Comparison of ENCODE assay signal across 13 cellular contexts in the genomic region with DNA sequence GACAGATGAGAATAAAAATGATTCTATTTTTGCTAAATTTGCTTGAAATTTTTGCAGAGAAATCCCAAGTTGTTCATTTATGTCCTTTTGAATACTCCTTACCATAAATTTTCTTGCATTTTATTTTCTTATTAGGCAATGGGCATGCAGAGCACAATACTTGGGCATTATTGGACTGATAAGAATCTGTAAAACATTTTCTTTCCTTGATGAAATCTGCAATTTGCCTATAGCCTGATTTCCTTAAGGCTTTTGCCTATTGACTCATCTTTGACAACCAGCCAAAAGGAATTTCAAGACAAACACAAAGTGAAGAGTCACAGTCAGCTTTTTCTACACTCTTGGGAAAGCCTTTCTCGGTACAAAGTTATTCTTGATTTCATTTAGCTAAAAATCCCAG. TPM values are rescaled to one million over a fixed set of nuclear protein-coding genes. Genes with fewer than 3 reads are reported as not detected.
DNase-seq lines count a peak whose midpoint lies in the region; ATAC-seq and TF ChIP-seq lines count a peak whose summit lies in the region.
"Had no signal": no experiment of that assay in that cellular context is flagged by ENCODE, and none has a peak within 500 bp of the region (broad histone marks: within the 10 kb centered on the region; RNA-seq: fewer than 3 reads in every experiment).

No MANE protein-coding gene starts in this region.

- DNase-seq in COLO829 (ENCODE audit: low spot score) (peak; percentile 62), NCI-H460 (ENCODE audit: extremely low read depth, low read depth) (peak; percentile 41), dedifferentiated amniotic fluid mesenchymal stem cell (ENCODE audit: extremely low spot score) (peak; percentile 88), osteoblast (ENCODE audit: insufficient read length, low spot score, missing footprints) (peak; percentile 87), NCI-H2107 (lab: John Stamatoyannopoulos, UW) (no peak), putamen (ENCODE audit: low spot score) (no peak)
- DNase-seq in activated CD4-positive, CD25-positive, alpha-beta regulatory T cell treated with anti-CD3 and anti-CD28 coated beads, Interleukin-2, amount 50 U/mL, for 72 hours, result no peak
- DNase-seq: activated CD4-positive, alpha-beta T cell treated with anti-CD3 and anti-CD28 coated beads, Interleukin-2, amount 50 U/mL, for 4 hours; left lung; NCI-H1092 treated with DMSO at 0.1 percent for 48 hours; NCI-H774 had no signal

- H3K4me1 ChIP-seq in osteoblast (ENCODE audit: insufficient read depth, low read length), result peaks cover 13% of the 10 kb centered on the region
- H3K4me1 ChIP-seq: left lung had no signal

- H3K27ac ChIP-seq in osteoblast (ENCODE audit: low read depth, low read length), result peak overlapping the region; percentile 84
- H3K27ac ChIP-seq: left lung, thoracic aorta had no signal

- peak overlapping the region; percentile 53 for H3K4me2 ChIP-seq in osteoblast (ENCODE audit: insufficient read depth, low read length)

- TF ChIP-seq CTCF in osteoblast (IDR thresholded peaks at IDR 0.05; ENCODE audit: extremely low read depth, low read depth, low read length), result no peak

- no peaks in the 10 kb centered on the region for H3K9me3 ChIP-seq in osteoblast (ENCODE audit: low read depth, low read length)
- H3K9me3 ChIP-seq: thoracic aorta had no signal

- no peaks in the 10 kb centered on the region for H3K36me3 ChIP-seq in osteoblast (ENCODE audit: insufficient read depth, low read length)
- H3K36me3 ChIP-seq: left lung, thoracic aorta had no signal

- H3K4me3 ChIP-seq in osteoblast (ENCODE audit: insufficient read depth, low read length), result no peak overlapping the region
- H3K4me3 ChIP-seq: left lung, thoracic aorta had no signal

- no peak for ATAC-seq in HG03196 (IDR thresholded peaks at IDR 0.05; ENCODE audit: unreplicated experiment)
- ATAC-seq: left lung had no signal

- no peaks in the 10 kb centered on the region for H4K20me1 ChIP-seq in osteoblast (ENCODE audit: insufficient read depth, low read length)

- no peaks in the 10 kb centered on the region for H3K27me3 ChIP-seq in osteoblast (ENCODE audit: insufficient read depth, low read length)
- H3K27me3 ChIP-seq: left lung had no signal

- H3K79me2 ChIP-seq in osteoblast (ENCODE audit: insufficient read depth, low read length), result no peaks in the 10 kb centered on the region

- H2AFZ ChIP-seq in osteoblast (ENCODE audit: low read length), result no peak overlapping the region

RNA-seq across cellular contexts. Expression of gene GNAT3, which starts 30.5 kb away (rescaled TPM):
- not detected in 2 replicates for total RNA-seq in NCI-H460 (2014; rRNA removed; shearing (Covaris generic))
- not detected in 2 replicates for polyA plus RNA-seq in NCI-H460 (2014; cell fraction: nucleus; rRNA removed)
- total RNA-seq in osteoblast, result not detected in 2 replicates
- total RNA-seq: left lung, thoracic aorta had no signal

Comparison
In these comparisons a context has a peak if more than half of its experiments do, and no peak if none do; other contexts are left out.
1. DNase-seq: peak in COLO829 (single experiment), NCI-H460 (single experiment), dedifferentiated amniotic fluid mesenchymal stem cell (single experiment) and osteoblast (single experiment); none in activated CD4-positive, CD25-positive, alpha-beta regulatory T cell treated with anti-CD3 and anti-CD28 coated beads, Interleukin-2, amount 50 U/mL, for 72 hours (single experiment), NCI-H2107 (single experiment) and putamen (single experiment).